Comparison of ENCODE assay signal across 1 cellular context in genomic region chr12:89247541-89247942, GRCh38.
TF ChIP-seq lines count a peak whose summit lies in the region.

No MANE protein-coding gene starts in this region.

TF ChIP-seq in HepG2, 621 proteins besides CTCF, POLR2A, EP300 and RAD21 (continued from another document and continues in another):
- TF ChIP-seq SUZ12 (IDR thresholded peaks at IDR 0.05; ENCODE audit: low read depth, low read length) (no peak), AHDC1 (CRISPR knock-in tag; IDR thresholded peaks at IDR 0.05; ENCODE audit: borderline replicate concordance) (peak; percentile 67; the same call in 1 of the 2 replicates), ADNP (CRISPR knock-in tag; IDR thresholded peaks at IDR 0.05) (no peak), MAFF (IDR thresholded peaks at IDR 0.05; ENCODE audit: low read depth, low read length) (no peak), EED (CRISPR knock-in tag; IDR thresholded peaks at IDR 0.05) (no peak), ZBTB7A (CRISPR knock-in tag; IDR thresholded peaks at IDR 0.05) (no peak), PAXIP1 (CRISPR knock-in tag; conservative IDR thresholded peaks at IDR 0.05) (peak; percentile 23; the same call in 1 of the 2 replicates), CAMTA2 (CRISPR knock-in tag; IDR thresholded peaks at IDR 0.05; ENCODE audit: borderline replicate concordance) (no peak), ZNF431 (CRISPR knock-in tag; IDR thresholded peaks at IDR 0.05; ENCODE audit: borderline replicate concordance, low read depth) (no peak), IRX3 (CRISPR knock-in tag; IDR thresholded peaks at IDR 0.05; ENCODE audit: borderline replicate concordance, low read depth) (no peak), ZNF547 (CRISPR knock-in tag; IDR thresholded peaks at IDR 0.05) (no peak), HDAC6 (IDR thresholded peaks at IDR 0.05; ENCODE audit: low read depth, low read length) (no peak), CENPX (CRISPR knock-in tag; IDR thresholded peaks at IDR 0.05) (no peak), KAT8 (CRISPR knock-in tag; IDR thresholded peaks at IDR 0.05) (0 out of 2 replicates have a peak, but pooled peaks have one; percentile 37), E2F2 (CRISPR knock-in tag; IDR thresholded peaks at IDR 0.05; ENCODE audit: borderline replicate concordance) (no peak), TFAP4 (IDR thresholded peaks at IDR 0.05; ENCODE audit: borderline replicate concordance, low read depth) (peak; percentile 87), ZNF44 (CRISPR knock-in tag; IDR thresholded peaks at IDR 0.05) (no peak), ATM (IDR thresholded peaks at IDR 0.05; ENCODE audit: borderline replicate concordance) (no peak), ZXDC (CRISPR knock-in tag; IDR thresholded peaks at IDR 0.05) (no peak), ZFP62 (CRISPR knock-in tag; IDR thresholded peaks at IDR 0.05) (no peak), ZNF652 (CRISPR knock-in tag; IDR thresholded peaks at IDR 0.05; ENCODE audit: borderline replicate concordance, low read depth) (no peak), HDAC2 (CRISPR knock-in tag; IDR thresholded peaks at IDR 0.05) (0 out of 2 replicates have a peak, but pooled peaks have one; percentile 16), RFXAP (CRISPR knock-in tag; IDR thresholded peaks at IDR 0.05; ENCODE audit: borderline replicate concordance) (no peak), ZBTB42 (CRISPR knock-in tag; IDR thresholded peaks at IDR 0.05) (no peak), RBM22 (optimal IDR thresholded peaks at IDR 0.05; ENCODE audit: low read length) (no peak), ZNF282 (IDR thresholded peaks at IDR 0.05; ENCODE audit: partially characterized antibody) (no peak), ZNF878 (CRISPR knock-in tag; IDR thresholded peaks at IDR 0.05) (peak; percentile 38; the same call in 1 of the 2 replicates), GLI4 (CRISPR knock-in tag; IDR thresholded peaks at IDR 0.05; ENCODE audit: borderline replicate concordance) (no peak), MXI1 (IDR thresholded peaks at IDR 0.05; ENCODE audit: borderline replicate concordance, low read depth, low read length) (no peak)
- TF ChIP-seq, protein P1, sequence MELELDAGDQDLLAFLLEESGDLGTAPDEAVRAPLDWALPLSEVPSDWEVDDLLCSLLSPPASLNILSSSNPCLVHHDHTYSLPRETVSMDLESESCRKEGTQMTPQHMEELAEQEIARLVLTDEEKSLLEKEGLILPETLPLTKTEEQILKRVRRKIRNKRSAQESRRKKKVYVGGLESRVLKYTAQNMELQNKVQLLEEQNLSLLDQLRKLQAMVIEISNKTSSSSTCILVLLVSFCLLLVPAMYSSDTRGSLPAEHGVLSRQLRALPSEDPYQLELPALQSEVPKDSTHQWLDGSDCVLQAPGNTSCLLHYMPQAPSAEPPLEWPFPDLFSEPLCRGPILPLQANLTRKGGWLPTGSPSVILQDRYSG (CRISPR knock-in tag; IDR thresholded peaks at IDR 0.05): no peak
- TF ChIP-seq, protein P2, sequence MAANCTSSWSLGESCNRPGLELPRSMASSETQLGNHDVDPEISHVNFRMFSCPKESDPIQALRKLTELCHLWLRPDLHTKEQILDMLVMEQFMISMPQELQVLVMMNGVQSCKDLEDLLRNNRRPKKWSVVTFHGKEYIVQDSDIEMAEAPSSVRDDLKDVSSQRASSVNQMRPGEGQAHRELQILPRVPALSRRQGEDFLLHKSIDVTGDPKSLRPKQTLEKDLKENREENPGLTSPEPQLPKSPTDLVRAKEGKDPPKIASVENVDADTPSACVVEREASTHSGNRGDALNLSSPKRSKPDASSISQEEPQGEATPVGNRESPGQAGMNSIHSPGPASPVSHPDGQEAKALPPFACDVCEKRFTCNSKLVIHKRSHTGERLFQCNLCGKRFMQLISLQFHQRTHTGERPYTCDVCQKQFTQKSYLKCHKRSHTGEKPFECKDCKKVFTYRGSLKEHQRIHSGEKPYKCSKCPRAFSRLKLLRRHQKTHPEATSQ (CRISPR knock-in tag; IDR thresholded peaks at IDR 0.05; ENCODE audit: borderline replicate concordance): no peak
- TF ChIP-seq, protein P3, sequence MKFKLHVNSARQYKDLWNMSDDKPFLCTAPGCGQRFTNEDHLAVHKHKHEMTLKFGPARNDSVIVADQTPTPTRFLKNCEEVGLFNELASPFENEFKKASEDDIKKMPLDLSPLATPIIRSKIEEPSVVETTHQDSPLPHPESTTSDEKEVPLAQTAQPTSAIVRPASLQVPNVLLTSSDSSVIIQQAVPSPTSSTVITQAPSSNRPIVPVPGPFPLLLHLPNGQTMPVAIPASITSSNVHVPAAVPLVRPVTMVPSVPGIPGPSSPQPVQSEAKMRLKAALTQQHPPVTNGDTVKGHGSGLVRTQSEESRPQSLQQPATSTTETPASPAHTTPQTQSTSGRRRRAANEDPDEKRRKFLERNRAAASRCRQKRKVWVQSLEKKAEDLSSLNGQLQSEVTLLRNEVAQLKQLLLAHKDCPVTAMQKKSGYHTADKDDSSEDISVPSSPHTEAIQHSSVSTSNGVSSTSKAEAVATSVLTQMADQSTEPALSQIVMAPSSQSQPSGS (CRISPR knock-in tag; IDR thresholded peaks at IDR 0.05): no peak
- TF ChIP-seq, protein P4, sequence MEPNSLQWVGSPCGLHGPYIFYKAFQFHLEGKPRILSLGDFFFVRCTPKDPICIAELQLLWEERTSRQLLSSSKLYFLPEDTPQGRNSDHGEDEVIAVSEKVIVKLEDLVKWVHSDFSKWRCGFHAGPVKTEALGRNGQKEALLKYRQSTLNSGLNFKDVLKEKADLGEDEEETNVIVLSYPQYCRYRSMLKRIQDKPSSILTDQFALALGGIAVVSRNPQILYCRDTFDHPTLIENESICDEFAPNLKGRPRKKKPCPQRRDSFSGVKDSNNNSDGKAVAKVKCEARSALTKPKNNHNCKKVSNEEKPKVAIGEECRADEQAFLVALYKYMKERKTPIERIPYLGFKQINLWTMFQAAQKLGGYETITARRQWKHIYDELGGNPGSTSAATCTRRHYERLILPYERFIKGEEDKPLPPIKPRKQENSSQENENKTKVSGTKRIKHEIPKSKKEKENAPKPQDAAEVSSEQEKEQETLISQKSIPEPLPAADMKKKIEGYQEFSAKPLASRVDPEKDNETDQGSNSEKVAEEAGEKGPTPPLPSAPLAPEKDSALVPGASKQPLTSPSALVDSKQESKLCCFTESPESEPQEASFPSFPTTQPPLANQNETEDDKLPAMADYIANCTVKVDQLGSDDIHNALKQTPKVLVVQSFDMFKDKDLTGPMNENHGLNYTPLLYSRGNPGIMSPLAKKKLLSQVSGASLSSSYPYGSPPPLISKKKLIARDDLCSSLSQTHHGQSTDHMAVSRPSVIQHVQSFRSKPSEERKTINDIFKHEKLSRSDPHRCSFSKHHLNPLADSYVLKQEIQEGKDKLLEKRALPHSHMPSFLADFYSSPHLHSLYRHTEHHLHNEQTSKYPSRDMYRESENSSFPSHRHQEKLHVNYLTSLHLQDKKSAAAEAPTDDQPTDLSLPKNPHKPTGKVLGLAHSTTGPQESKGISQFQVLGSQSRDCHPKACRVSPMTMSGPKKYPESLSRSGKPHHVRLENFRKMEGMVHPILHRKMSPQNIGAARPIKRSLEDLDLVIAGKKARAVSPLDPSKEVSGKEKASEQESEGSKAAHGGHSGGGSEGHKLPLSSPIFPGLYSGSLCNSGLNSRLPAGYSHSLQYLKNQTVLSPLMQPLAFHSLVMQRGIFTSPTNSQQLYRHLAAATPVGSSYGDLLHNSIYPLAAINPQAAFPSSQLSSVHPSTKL (CRISPR knock-in tag; IDR thresholded peaks at IDR 0.05): peak; percentile 79
